In the genomic region with DNA sequence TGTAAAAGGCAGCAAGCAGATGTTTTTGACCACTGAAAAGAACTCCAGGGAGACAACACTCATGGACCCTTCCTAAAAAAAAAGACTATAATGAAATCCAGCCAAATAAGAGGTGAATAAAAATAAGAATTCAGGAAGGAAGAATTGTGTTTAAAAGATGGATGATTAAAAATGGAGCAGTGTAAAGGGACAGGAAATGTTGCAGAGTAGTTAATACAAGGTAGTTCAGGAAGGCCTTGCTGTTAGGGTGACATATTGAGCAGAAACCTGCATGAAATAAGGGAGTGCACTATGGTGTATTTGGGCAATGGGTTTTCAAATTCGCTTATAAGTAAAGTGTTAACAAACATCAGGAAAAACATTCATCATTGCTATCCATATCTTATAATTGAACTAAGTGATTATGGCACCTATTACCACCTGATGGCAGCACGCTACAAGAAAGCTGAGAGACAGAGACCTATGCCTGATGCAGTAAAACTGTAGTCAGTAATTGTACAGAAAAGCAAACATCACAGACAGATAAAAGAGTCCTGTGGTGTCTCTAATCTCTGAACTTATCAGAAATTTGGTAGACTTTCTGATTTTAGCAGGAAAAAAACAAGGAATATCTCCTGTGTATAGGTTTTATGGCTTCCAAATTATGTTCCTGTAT, we compare ENCODE assay signal across 8 cellular contexts. TPM values are rescaled to one million over a fixed set of nuclear protein-coding genes. Genes with fewer than 3 reads are reported as not detected.
DNase-seq lines count a peak whose midpoint lies in the region; ATAC-seq, FAIRE-seq and TF ChIP-seq lines count a peak whose summit lies in the region.

No MANE protein-coding gene starts in this region.

- no peak overlapping the region for H4K8ac ChIP-seq in H1 (ENCODE audit: extremely low read depth, insufficient read depth, low read length)

- no peak overlapping the region for H3K18ac ChIP-seq in H1 (ENCODE audit: extremely low read depth, low read length)

- H3K9me3 ChIP-seq in H1 (ENCODE audit: insufficient read depth in 2 of 2, low read depth in 1 of 2, low read length in 1 of 2) (no peaks in the 10 kb centered on the region), neural cell (ENCODE audit: low read length) (no peaks in the 10 kb centered on the region)

- H3F3A ChIP-seq in neural cell (ENCODE audit: insufficient read depth, low read length, poor library complexity, severe bottlenecking): no peaks in the 10 kb centered on the region

- H3K36me3 Mint-ChIP-seq in activated T-cell treated with anti-CD3 and anti-CD28 coated beads, Interleukin-2, amount 50 U/mL, for 4 hours (ENCODE audit: insufficient read depth): no peaks in the 10 kb centered on the region
- no peaks in the 10 kb centered on the region for H3K36me3 Mint-ChIP-seq in activated T-cell treated with anti-CD3 and anti-CD28 coated beads, Interleukin-2, amount 50 U/mL, for 24 hours (ENCODE audit: low read depth)

- no peak overlapping the region for H3K4ac ChIP-seq in H1 (replicated peaks; ENCODE audit: insufficient read length, low read depth, low read length)

- H3K23ac ChIP-seq in H1 (ENCODE audit: insufficient read length): no peak overlapping the region

- peak; percentile 57 for FAIRE-seq in H1 (lab: Jason Lieb, UNC)

- peak; percentile 7 for DNase-seq in activated T-cell treated with anti-CD3 and anti-CD28 coated beads, Interleukin-2, amount 50 U/mL, for 4 hours
- no peak for DNase-seq in activated T-cell treated with anti-CD3 and anti-CD28 coated beads, Interleukin-2, amount 50 U/mL, for 24 hours
- DNase-seq in HCEC 1CT (peak; percentile 57), NCI-H1105 (lab: John Stamatoyannopoulos, UW) (peak; percentile 58), H1 (ENCODE audit: low read depth in 1 of 2, low spot score in 2 of 2) (no peak), foreskin melanocyte (no peak)

- H2BK5ac ChIP-seq in H1 (ENCODE audit: low read depth, low read length): no peak overlapping the region

- H4K91ac ChIP-seq in H1 (replicated peaks; ENCODE audit: insufficient read length, low read length): no peak overlapping the region

- H3K36me3 ChIP-seq in H1 (ENCODE audit: control insufficient read depth in 2 of 4, insufficient read depth in 4 of 4, low read length in 3 of 4) (no peaks in the 10 kb centered on the region), neural cell (ENCODE audit: insufficient read depth, low read length) (no peaks in the 10 kb centered on the region)

- H3K27ac Mint-ChIP-seq in activated T-cell treated with anti-CD3 and anti-CD28 coated beads, Interleukin-2, amount 50 U/mL, for 24 hours: no peak overlapping the region

- no peaks in the 10 kb centered on the region for H3K79me2 ChIP-seq in H1 (ENCODE audit: control insufficient read depth in 1 of 2, insufficient read depth in 2 of 2, low read length in 2 of 2)
- H3K79me2 ChIP-seq in neural cell (replicated peaks; ENCODE audit: insufficient read depth, low read length): no peaks in the 10 kb centered on the region

- H2BK12ac ChIP-seq in H1 (ENCODE audit: low read depth, low read length): no peak overlapping the region

- peak; percentile 78 to 80 for TF ChIP-seq RAD21 in H1 (IDR thresholded peaks at IDR 0.05 in 1 of 2, conservative IDR thresholded peaks at IDR 0.05 in 1 of 2; ENCODE audit: low read depth in 2 of 2, low read length in 2 of 2)
- peak; percentile 76 for TF ChIP-seq RAD21 in neural cell (conservative IDR thresholded peaks at IDR 0.05)

- H3K9me2 ChIP-seq in neural cell (ENCODE audit: insufficient read depth, low read length): no peaks in the 10 kb centered on the region

- no peak overlapping the region for H2BK120ac ChIP-seq in H1 (replicated peaks; ENCODE audit: low read depth, low read length)

- TF ChIP-seq EP300 in H1 (IDR thresholded peaks at IDR 0.05; ENCODE audit: borderline replicate concordance in 1 of 2, low read depth in 2 of 2, low read length in 2 of 2) (no peak), neural cell (conservative IDR thresholded peaks at IDR 0.05; ENCODE audit: poor library complexity, severe bottlenecking) (no peak)

- H3K4me2 ChIP-seq in H1 (ENCODE audit: insufficient read depth in 1 of 2, low read depth in 2 of 2, low read length in 2 of 2) (no peak overlapping the region), neural cell (ENCODE audit: low read length) (no peak overlapping the region)

- H3K27ac ChIP-seq in H1 (ENCODE audit: low read depth, low read length) (no peak overlapping the region), neural cell (ENCODE audit: low read length) (no peak overlapping the region)

- H3K56ac ChIP-seq in H1 (replicated peaks; ENCODE audit: insufficient read length, low read depth, low read length): no peak overlapping the region

- POLR2A ChIA-PET in H1 (lab: Charles Lee; ENCODE audit: partially characterized antibody): no interaction called here

- 16% methylated on average over 2 of the region's 2 CpGs; no CpG with 5 or more reads in 1 of the 2 experiments for WGBS in H1 (ENCODE audit: extremely low coverage in 1 of 2, insufficient coverage in 1 of 2, insufficient read length in 1 of 2, insufficient replicate concordance in 2 of 2, low coverage in 1 of 2, low lambda C conversion rate in 2 of 2, missing lambda C conversion rate in 1 of 2), 2 experiments

- peak; percentile 70 to 74 for ATAC-seq in activated T-cell treated with anti-CD3 and anti-CD28 coated beads, Interleukin-2, amount 50 U/mL, for 4 hours
- ATAC-seq in SK-N-SH treated with all-trans-retinoic acid at 6 μM for 48 hours: peak; percentile 88

- H3K9ac ChIP-seq in H1 (replicated peaks in 1 of 4; ENCODE audit: extremely low read depth in 1 of 4, low read depth in 3 of 4, low read length in 3 of 4): no peak overlapping the region
- H3K9ac ChIP-seq in neural cell (ENCODE audit: low read length): peak overlapping the region; percentile 13

- H3K9me3 Mint-ChIP-seq in activated T-cell treated with anti-CD3 and anti-CD28 coated beads, Interleukin-2, amount 50 U/mL, for 4 hours: no peaks in the 10 kb centered on the region
- no peaks in the 10 kb centered on the region for H3K9me3 Mint-ChIP-seq in activated T-cell treated with anti-CD3 and anti-CD28 coated beads, Interleukin-2, amount 50 U/mL, for 24 hours

- H3K4me3 Mint-ChIP-seq in activated T-cell treated with anti-CD3 and anti-CD28 coated beads, Interleukin-2, amount 50 U/mL, for 4 hours: no peak overlapping the region
- no peak overlapping the region for H3K4me3 Mint-ChIP-seq in activated T-cell treated with anti-CD3 and anti-CD28 coated beads, Interleukin-2, amount 50 U/mL, for 24 hours

- peaks cover 11% of the 10 kb centered on the region for H3K27me3 Mint-ChIP-seq in activated T-cell treated with anti-CD3 and anti-CD28 coated beads, Interleukin-2, amount 50 U/mL, for 4 hours (ENCODE audit: low read depth)
- H3K27me3 Mint-ChIP-seq in activated T-cell treated with anti-CD3 and anti-CD28 coated beads, Interleukin-2, amount 50 U/mL, for 24 hours: peaks cover 8% of the 10 kb centered on the region

- H2AFZ ChIP-seq in H1 (ENCODE audit: low read length) (no peak overlapping the region), neural cell (ENCODE audit: low read depth, low read length) (no peak overlapping the region)

- H3K27me3 ChIP-seq in H1 (replicated peaks in 1 of 4; ENCODE audit: control insufficient read depth in 3 of 4, extremely low read depth in 1 of 4, insufficient read depth in 3 of 4, low read length in 3 of 4): no peaks in the 10 kb centered on the region
- peaks cover 8% of the 10 kb centered on the region for H3K27me3 ChIP-seq in neural cell (ENCODE audit: insufficient read depth, low read depth, low read length)

- peaks cover 2% of the 10 kb centered on the region for H3K4me1 Mint-ChIP-seq in activated T-cell treated with anti-CD3 and anti-CD28 coated beads, Interleukin-2, amount 50 U/mL, for 4 hours (ENCODE audit: low read depth)
- H3K4me1 Mint-ChIP-seq in activated T-cell treated with anti-CD3 and anti-CD28 coated beads, Interleukin-2, amount 50 U/mL, for 24 hours (ENCODE audit: low read depth): peaks cover 2% of the 10 kb centered on the region

- no peaks in the 10 kb centered on the region for H4K20me1 ChIP-seq in H1 (replicated peaks in 1 of 2; ENCODE audit: control insufficient read depth in 1 of 2, insufficient read depth in 2 of 2, low read length in 2 of 2)
- no peaks in the 10 kb centered on the region for H4K20me1 ChIP-seq in neural cell (ENCODE audit: insufficient read depth)

- CTCF ChIA-PET in H1 (lab: Charles Lee; ENCODE audit: partially characterized antibody): interaction anchor here (0.6 to 1.7 kb wide), 12 partner anchors 9 to 219 kb away, joined by 3 to 6 read pairs (median 3); no protein-coding TSS in a partner anchor

- no peak overlapping the region for H4K5ac ChIP-seq in H1 (ENCODE audit: insufficient read length, low read depth, low read length)

- H2BK20ac ChIP-seq in H1 (ENCODE audit: low read length): no peak overlapping the region

- no peak overlapping the region for H2AK5ac ChIP-seq in H1 (ENCODE audit: low read depth, low read length)

- no peaks in the 10 kb centered on the region for H3K23me2 ChIP-seq in H1 (ENCODE audit: low read depth, low read length)

- H3K4me3 ChIP-seq in H1 (ENCODE audit: extremely low read depth in 1 of 4, insufficient read depth in 2 of 4, low read depth in 3 of 4, low read length in 4 of 4) (no peak overlapping the region), neural cell (ENCODE audit: low read length) (no peak overlapping the region)

- no peak for TF ChIP-seq POLR2A in H1 (IDR thresholded peaks at IDR 0.05; ENCODE audit: control extremely low read depth in 1 of 2, low read depth in 2 of 2, low read length in 2 of 2)

- no peak overlapping the region for H3K14ac ChIP-seq in H1 (ENCODE audit: insufficient read length)

- H3K4me1 ChIP-seq in H1 (replicated peaks in 1 of 4; ENCODE audit: control insufficient read depth in 3 of 4, insufficient read depth in 4 of 4, low read length in 3 of 4): no peaks in the 10 kb centered on the region

- H2BK15ac ChIP-seq in H1 (ENCODE audit: low read length): no peak overlapping the region

- no peaks in the 10 kb centered on the region for H3K79me1 ChIP-seq in H1 (ENCODE audit: low read depth, low read length)

- TF ChIP-seq CTCF in H1 (IDR thresholded peaks at IDR 0.05; ENCODE audit: control extremely low read depth in 1 of 3, insufficient read depth in 1 of 3, low read depth in 1 of 3, low read length in 3 of 3) (peak in 2 of 3 experiments; percentile 48 to 51; a peak in 3 of 4 replicates), neural cell (IDR thresholded peaks at IDR 0.05; ENCODE audit: poor library complexity, severe bottlenecking) (peak; percentile 74)

RNA-seq across cellular contexts. Expression of a gene that starts 5.8 kb away (rescaled TPM):
- total RNA-seq in activated T-cell treated with anti-CD3 and anti-CD28 coated beads, Interleukin-2, amount 50 U/mL, for 4 hours: 10 to 100 TPM; 36.2 to 40.9 (median 37.8) TPM
- total RNA-seq in H1 (2021; fragmentation: NEBNext Ultra II Directional; extraction: Animal tissue kit (Norgen Biotek cat#: 25700)): 18.0 and 18.3 TPM in 2 replicates
- polyA plus RNA-seq in H1 (2011; rRNA removed) (9.5 and 10.1 TPM in 2 replicates), neural cell (32.4 and 35.4 TPM in 2 replicates)
- polyA plus RNA-seq in H1 (2011; cell fraction: cytosol; rRNA removed): 11.7 TPM
- 4.7 TPM for polyA plus RNA-seq in H1 (2011; cell fraction: nucleus; rRNA removed)
- 7.7 to 11.8 TPM (median 10.6 TPM) in 4 replicates for polyA plus RNA-seq in H1 (2012, experiment 1 of 2)
- 3.5 TPM for polyA plus RNA-seq in H1 (2012, experiment 2 of 2)
- polyA plus RNA-seq in H1 (2013, experiment 1 of 2): 9.2 TPM
- 8.5 TPM for polyA plus RNA-seq in H1 (2013, experiment 2 of 2)
- 5.3 and 6.1 TPM in 2 replicates for polyA minus RNA-seq in H1 (2011; rRNA and poly(A)+ RNA removed)
- polyA minus RNA-seq in H1 (2011; cell fraction: cytosol; rRNA and poly(A)+ RNA removed): 10.8 TPM
- polyA minus RNA-seq in H1 (2011; cell fraction: nucleus; rRNA and poly(A)+ RNA removed): 6.1 TPM
- 41.1 and 52.0 TPM in 2 replicates for polyA minus RNA-seq in neural cell

RNA-seq across cellular contexts. Expression of a gene that starts 6.6 kb away (rescaled TPM):
- total RNA-seq in activated T-cell treated with anti-CD3 and anti-CD28 coated beads, Interleukin-2, amount 50 U/mL, for 4 hours: 10 to 100 TPM; 51.4 to 54.6 (median 52.4) TPM
- total RNA-seq in H1 (2021; fragmentation: NEBNext Ultra II Directional; extraction: Animal tissue kit (Norgen Biotek cat#: 25700)): 43.1 and 47.3 TPM in 2 replicates
- polyA plus RNA-seq in H1 (2011; rRNA removed) (46.5 and 58.5 TPM in 2 replicates), neural cell (85.6 and 90.6 TPM in 2 replicates)
- 50.4 TPM for polyA plus RNA-seq in H1 (2011; cell fraction: cytosol; rRNA removed)
- polyA plus RNA-seq in H1 (2011; cell fraction: nucleus; rRNA removed): 113 TPM
- polyA plus RNA-seq in H1 (2012, experiment 1 of 2): 32.2 to 40.5 TPM (median 35.3 TPM) in 4 replicates
- 7.8 TPM for polyA plus RNA-seq in H1 (2012, experiment 2 of 2)
- 30.5 TPM for polyA plus RNA-seq in H1 (2013, experiment 1 of 2)
- 33.9 TPM for polyA plus RNA-seq in H1 (2013, experiment 2 of 2)
- polyA minus RNA-seq in H1 (2011; rRNA and poly(A)+ RNA removed): 306 and 462 TPM in 2 replicates
- polyA minus RNA-seq in H1 (2011; cell fraction: cytosol; rRNA and poly(A)+ RNA removed): 56.2 TPM
- polyA minus RNA-seq in H1 (2011; cell fraction: nucleus; rRNA and poly(A)+ RNA removed): 318 TPM
- polyA minus RNA-seq in neural cell: 132 and 136 TPM in 2 replicates

RNA-seq across cellular contexts. Expression of a gene that starts 48.3 kb away (rescaled TPM):
- not detected for total RNA-seq in activated T-cell treated with anti-CD3 and anti-CD28 coated beads, Interleukin-2, amount 50 U/mL, for 4 hours
- not detected in 2 replicates for total RNA-seq in H1 (2021; fragmentation: NEBNext Ultra II Directional; extraction: Animal tissue kit (Norgen Biotek cat#: 25700))
- not detected in 2 replicates for polyA plus RNA-seq in H1 (2011; rRNA removed)
- polyA plus RNA-seq in H1 (2011; cell fraction: cytosol; rRNA removed): not detected
- not detected for polyA plus RNA-seq in H1 (2011; cell fraction: nucleus; rRNA removed)
- polyA plus RNA-seq in H1 (2012, experiment 1 of 2): not detected in 4 replicates
- polyA plus RNA-seq in H1 (2012, experiment 2 of 2): not detected
- polyA plus RNA-seq in H1 (2013, experiment 1 of 2): not detected
- not detected for polyA plus RNA-seq in H1 (2013, experiment 2 of 2)
- polyA minus RNA-seq in H1 (2011; rRNA and poly(A)+ RNA removed): not detected in 2 replicates
- not detected for polyA minus RNA-seq in H1 (2011; cell fraction: cytosol; rRNA and poly(A)+ RNA removed)
- polyA minus RNA-seq in H1 (2011; cell fraction: nucleus; rRNA and poly(A)+ RNA removed): not detected
- polyA plus RNA-seq in neural cell: not detected in 2 replicates
- polyA minus RNA-seq in neural cell: not detected in 2 replicates

Comparison
In these comparisons a context has a peak if more than half of its experiments do, and no peak if none do; other contexts are left out.
1. DNase-seq: peak in activated T-cell treated with anti-CD3 and anti-CD28 coated beads, Interleukin-2, amount 50 U/mL, for 4 hours (single experiment), HCEC 1CT (single experiment) and NCI-H1105 (single experiment); none in activated T-cell treated with anti-CD3 and anti-CD28 coated beads, Interleukin-2, amount 50 U/mL, for 24 hours (single experiment), H1 (0 of 2) and foreskin melanocyte (single experiment).